Comparison of ENCODE assay signal across 9 cellular contexts in genomic region chr10:26448706-26449435, GRCh38. TPM values are rescaled to one million over a fixed set of nuclear protein-coding genes. Genes with fewer than 3 reads are reported as not detected.
DNase-seq lines count a peak whose midpoint lies in the region; ATAC-seq and TF ChIP-seq lines count a peak whose summit lies in the region.
"Had no signal": no experiment of that assay in that cellular context is flagged by ENCODE, and none has a peak within 500 bp of the region (broad histone marks: within the 10 kb centered on the region; RNA-seq: fewer than 3 reads in every experiment).

No MANE protein-coding gene starts in this region.

- H3K27ac ChIP-seq in thyroid gland (no peak overlapping the region), esophagus squamous epithelium (peak overlapping the region in 2 of 4 donors; percentile 14 to 16)

- H3K4me1 Mint-ChIP-seq in T-helper 17 cell (peaks cover 68% of the 10 kb centered on the region), memory B cell (peaks cover 64% of the 10 kb centered on the region)

- peak overlapping the region; percentile 86 for H3K4me3 Mint-ChIP-seq in T-helper 17 cell
- H3K4me3 Mint-ChIP-seq in memory B cell, result peak overlapping the region; percentile 74

- ATAC-seq in GM19025 (IDR thresholded peaks at IDR 0.05; ENCODE audit: low read depth, unreplicated experiment) (peak; percentile 90), HG02943 (IDR thresholded peaks at IDR 0.05; ENCODE audit: low read depth, unreplicated experiment) (peak; percentile 90), T-helper 17 cell (peak; percentile 87), memory B cell (ENCODE audit: low read depth) (peak; percentile 92), left ventricle myocardium superior (no peak)

- H3K4me3 ChIP-seq in thyroid gland (replicated peaks in 1 of 3) (no peak overlapping the region), esophagus squamous epithelium (no peak overlapping the region)

- intact Hi-C loops in left ventricle myocardium superior (cut with micrococcal nuclease) (no loop called here), thyroid gland (cut with DNase I) (no loop called here), esophagus squamous epithelium (cut with DNase I) (no loop called here)

- 80 to 85% methylated on average over 8 of the region's 8 CpGs for WGBS in thyroid gland, 2 donors
- 63 to 76% methylated on average over 8 of the region's 8 CpGs for WGBS in esophagus squamous epithelium, 2 donors

- no peaks in the 10 kb centered on the region for H3K4me1 ChIP-seq in thyroid gland
- H3K4me1 ChIP-seq in esophagus squamous epithelium, result no peaks in the 10 kb centered on the region

- H3K27me3 Mint-ChIP-seq in T-helper 17 cell, result no peaks in the 10 kb centered on the region
- H3K27me3 Mint-ChIP-seq in memory B cell, result no peaks in the 10 kb centered on the region

- peak; percentile 41 to 64 (median 55) for DNase-seq in T-helper 17 cell
- peak; percentile 46 to 72 for DNase-seq in memory B cell (ENCODE audit: low spot score in 2 of 2)
- no peak for DNase-seq in left ventricle myocardium superior
- no peak for DNase-seq in glomerular visceral epithelial cell (ENCODE audit: extremely low spot score)
- no peak for DNase-seq in thyroid gland
- no peak for DNase-seq in esophagus squamous epithelium (lab: John Stamatoyannopoulos, UW)

- peaks cover 10% of the 10 kb centered on the region for H3K9me3 Mint-ChIP-seq in memory B cell

- TF ChIP-seq POLR2A in thyroid gland (IDR thresholded peaks at IDR 0.05) (no peak), esophagus squamous epithelium (IDR thresholded peaks at IDR 0.05) (no peak)

- H3K36me3 ChIP-seq in thyroid gland, result no peaks in the 10 kb centered on the region
- H3K36me3 ChIP-seq in esophagus squamous epithelium, result no peaks in the 10 kb centered on the region

- H3K27me3 ChIP-seq in thyroid gland (no peaks in the 10 kb centered on the region), esophagus squamous epithelium (no peaks in the 10 kb centered on the region)

- peaks cover 8% of the 10 kb centered on the region for H3K36me3 Mint-ChIP-seq in T-helper 17 cell (ENCODE audit: low read depth)
- H3K36me3 Mint-ChIP-seq in memory B cell, result peaks cover 25% of the 10 kb centered on the region

- H3K9me3 ChIP-seq in T-helper 17 cell (ENCODE audit: control insufficient read depth, low read length, poor library complexity, severe bottlenecking) (no peaks in the 10 kb centered on the region), thyroid gland (no peaks in the 10 kb centered on the region), esophagus squamous epithelium (no peaks in the 10 kb centered on the region)

- no peak for TF ChIP-seq CTCF in thyroid gland (IDR thresholded peaks at IDR 0.05)
- TF ChIP-seq CTCF in esophagus squamous epithelium (IDR thresholded peaks at IDR 0.05), result no peak

- H3K27ac Mint-ChIP-seq in T-helper 17 cell (peak overlapping the region; percentile 98), memory B cell (peak overlapping the region; percentile 99)

RNA-seq across cellular contexts. Expression of gene APBB1IP, which starts 10.7 kb away (rescaled TPM):
- total RNA-seq in T-helper 17 cell (10 to 100 TPM; 73.9 to 77.1 TPM), left ventricle myocardium superior (2.8 TPM), thyroid gland (1 to 10 TPM; 1.5 to 4.3 (median 2.2) TPM), esophagus squamous epithelium (1 to 10 TPM in 3 of 4 donors, under 1 TPM in 1; 0.45 to 5.5 (median 1.7) TPM)
- total RNA-seq: NCI-H460 had no signal

Comparison
In these comparisons a context has a peak if more than half of its experiments do, and no peak if none do; other contexts are left out.
1. DNase-seq: peak in T-helper 17 cell (3 of 3) and memory B cell (2 of 2); none in left ventricle myocardium superior (single experiment), glomerular visceral epithelial cell (single experiment), thyroid gland (0 of 2) and esophagus squamous epithelium (single experiment).
2. RNA of gene APBB1IP, which starts 10.7 kb away (total RNA-seq): 73.9 to 77.1 TPM in T-helper 17 cell; 2.8 TPM in left ventricle myocardium superior (single experiment), 1.5 to 4.3 TPM in thyroid gland and 0.45 to 5.5 TPM in esophagus squamous epithelium; every median in the first group is over 10 times any median in the second.